ENCODE assay signal across 1 cellular context in the genomic region with DNA sequence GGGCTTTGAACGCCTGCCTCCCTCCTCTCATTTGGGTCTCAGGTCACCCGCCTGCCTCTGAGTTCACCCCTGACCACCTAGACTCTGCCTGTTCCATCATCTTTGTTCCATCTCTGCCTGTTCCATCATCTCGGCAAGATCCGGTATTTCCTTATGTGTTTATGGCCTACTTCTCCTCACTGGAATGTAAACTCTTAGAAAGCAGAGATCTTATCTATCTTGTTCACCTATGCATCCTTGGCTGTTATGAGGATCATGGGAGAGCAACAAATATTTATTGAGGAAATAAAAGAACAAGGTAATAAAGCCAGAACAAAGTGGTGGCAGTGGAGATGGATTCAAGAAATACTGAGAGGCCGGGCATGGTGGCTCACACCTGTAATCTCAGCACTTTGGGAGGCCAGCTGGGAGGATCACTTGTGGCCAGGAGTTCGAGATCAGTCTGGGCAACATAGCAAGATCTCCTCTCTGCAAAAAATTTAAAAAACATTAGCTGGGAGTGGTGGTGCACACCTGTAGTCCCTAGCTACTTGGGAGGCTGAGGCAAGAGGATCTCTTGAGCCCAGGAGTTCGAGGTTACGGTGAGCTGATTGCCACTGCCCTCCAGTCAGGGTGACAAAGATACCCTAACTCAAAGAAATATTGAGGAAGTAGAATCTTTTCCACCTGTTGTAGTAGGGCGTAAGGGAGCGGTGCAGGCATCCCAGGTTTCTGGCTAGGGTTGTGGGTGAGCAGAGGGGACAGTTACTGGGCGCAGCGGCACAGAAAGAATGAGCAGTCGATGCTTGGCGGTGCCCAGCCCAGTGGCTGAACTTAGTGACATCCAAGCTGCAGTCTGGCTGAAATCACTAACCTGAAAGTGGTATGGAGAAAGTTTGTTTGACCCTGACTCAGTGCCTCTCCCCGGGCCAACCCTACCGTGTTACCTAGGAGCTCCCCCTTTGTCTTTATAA.
TF ChIP-seq lines count a peak whose summit lies in the region.

No MANE protein-coding gene starts in this region.

TF ChIP-seq in endothelial cell of umbilical vein, 7 proteins besides CTCF, POLR2A, EP300 and RAD21:
- TF ChIP-seq JUN (IDR thresholded peaks at IDR 0.05; ENCODE audit: borderline replicate concordance, insufficient read depth, insufficient read length, low read depth), result no peak
- TF ChIP-seq EZH2 (IDR thresholded peaks at IDR 0.05; ENCODE audit: borderline replicate concordance, low read depth, low read length, severe bottlenecking), result no peak
- TF ChIP-seq, protein P1, sequence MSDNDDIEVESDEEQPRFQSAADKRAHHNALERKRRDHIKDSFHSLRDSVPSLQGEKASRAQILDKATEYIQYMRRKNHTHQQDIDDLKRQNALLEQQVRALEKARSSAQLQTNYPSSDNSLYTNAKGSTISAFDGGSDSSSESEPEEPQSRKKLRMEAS (IDR thresholded peaks at IDR 0.05; ENCODE audit: insufficient read depth, insufficient read length), result no peak
- TF ChIP-seq GATA2 (IDR thresholded peaks at IDR 0.05; ENCODE audit: insufficient read depth, insufficient read length, low read depth, low read length), result no peak
- no peak for TF ChIP-seq POLR2AphosphoS5 (IDR thresholded peaks at IDR 0.05; ENCODE audit: insufficient read depth, low read depth, low read length)
- TF ChIP-seq MYC (IDR thresholded peaks at IDR 0.05; ENCODE audit: low read depth, low read length), result no peak
- TF ChIP-seq FOS (IDR thresholded peaks at IDR 0.05; ENCODE audit: borderline replicate concordance, insufficient read depth, low read length), result no peak
